ENCODE assay signal across 8 cellular contexts in the genomic region with DNA sequence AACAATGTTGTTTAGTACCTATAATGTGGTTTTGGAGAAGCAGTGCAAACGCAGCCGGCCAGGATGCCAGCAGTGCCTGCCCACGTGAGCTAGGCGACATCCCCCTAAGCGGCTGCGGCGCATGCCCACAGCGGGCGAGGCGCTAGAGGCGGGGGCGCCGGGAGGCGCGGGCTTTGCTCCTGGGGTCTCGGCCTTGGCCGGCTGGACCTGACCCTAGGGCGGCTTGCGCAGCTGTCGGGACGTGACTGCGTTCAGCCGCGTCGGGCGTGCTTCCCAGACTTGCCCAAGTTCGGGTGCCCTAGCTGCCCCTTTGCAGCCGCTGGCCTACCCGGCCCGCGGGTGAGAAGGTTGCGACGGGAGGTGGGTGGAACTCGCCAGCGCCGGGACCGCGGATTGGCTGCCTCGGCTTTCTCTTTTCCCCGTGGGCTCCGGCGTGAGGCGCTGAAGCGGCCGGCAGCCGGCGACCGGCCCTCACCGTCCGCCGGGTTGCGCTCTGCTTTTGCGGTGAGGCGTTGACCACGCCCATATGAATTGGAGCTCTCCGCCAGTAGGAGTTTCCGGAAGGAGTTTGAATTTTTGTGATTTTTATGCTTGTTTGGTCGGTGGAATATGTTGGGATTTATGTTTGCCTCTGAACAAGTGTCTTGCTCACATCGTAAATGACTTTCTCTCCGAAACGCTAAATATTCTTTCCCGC. TPM values are rescaled to one million over a fixed set of nuclear protein-coding genes. Genes with fewer than 3 reads are reported as not detected.
DNase-seq lines count a peak whose midpoint lies in the region; ATAC-seq, FAIRE-seq and TF ChIP-seq lines count a peak whose summit lies in the region.

A gene (plus strand): TSS at position 122 of the 697 bp plus-strand sequence. CDS start 599 bp downstream, outside the sequence.

- CTCF ChIA-PET in T-cell (lab: Charles Lee) = interaction anchor here (0.5 to 3.4 kb wide), 16 partner anchors 8 to 94 kb away, joined by 3 to 46 read pairs (median 4); a partner anchor contains a TSS

- peak within 1 kb of the TSS; percentile 87 to 90 for H3K27ac Mint-ChIP-seq in T-cell

- DNase-seq in GM12892 (ENCODE audit: insufficient read length) (peak; percentile 63), NCI-H1417 treated with DMSO at 0.1 percent for 48 hours (lab: John Stamatoyannopoulos, UW) (peak; percentile 65), T-cell (peak; percentile 71 to 88 (median 80)), adrenal gland (peak; percentile 90 to 94 (median 92)), heart right ventricle (peak; percentile 90 to 92), posterior vena cava (ENCODE audit: low spot score) (peak; percentile 97), upper lobe of right lung (peak; percentile 97)

- peak within 1 kb of the TSS; percentile 28 to 92 (median 85) for H3K27ac ChIP-seq in adrenal gland
- H3K27ac ChIP-seq in heart right ventricle = peak within 1 kb of the TSS; percentile 58 to 96 (median 92)
- H3K27ac ChIP-seq in upper lobe of right lung = peak within 1 kb of the TSS; percentile 85

- 0 to 1% (median 1%) methylated on average over 18 to 62 of the region's 62 CpGs for WGBS in adrenal gland, 4 donors
- WGBS in heart right ventricle, 2 donors = 0% methylated on average over 62 of the region's 62 CpGs

- no peaks in the 10 kb centered on the region for H3K27me3 Mint-ChIP-seq in T-cell

- ATAC-seq in HG02798 (IDR thresholded peaks at IDR 0.05; ENCODE audit: poor library complexity, unreplicated experiment) (peak; percentile 93), T-cell (replicated peaks in 1 of 4) (peak; percentile 92 to 93 (median 93)), heart right ventricle (peak; percentile 99 to 100 (median 99)), upper lobe of right lung (peak; percentile 99)

- POLR2A ChIA-PET in T-cell (lab: Charles Lee) = interaction anchor here (0.6 to 4.1 kb wide), 13 partner anchors 11 to 1946 kb away, joined by 3 to 57 read pairs (median 4); a partner anchor contains a TSS

- H3K4me3 ChIP-seq in adrenal gland (peak within 1 kb of the TSS; percentile 29 to 82 (median 62)), heart right ventricle (peak within 1 kb of the TSS; percentile 48 to 78 (median 68)), upper lobe of right lung (peak within 1 kb of the TSS; percentile 63)

- H3K9me3 ChIP-seq in adrenal gland (replicated peaks in 1 of 3) = no peaks in the 10 kb centered on the region
- H3K9me3 ChIP-seq in heart right ventricle = no peaks in the 10 kb centered on the region
- H3K9me3 ChIP-seq in upper lobe of right lung = no peaks in the 10 kb centered on the region

- peak; percentile 91 for FAIRE-seq in GM12892 (lab: Jason Lieb, UNC)

- H3K4me1 ChIP-seq in adrenal gland (replicated peaks in 1 of 2) = peaks cover 8 to 24% of the 10 kb centered on the region in 2 donors
- peaks cover 0 to 42% (median 29%) of the 10 kb centered on the region in 9 donors for H3K4me1 ChIP-seq in heart right ventricle
- H3K4me1 ChIP-seq in upper lobe of right lung = peaks cover 10% of the 10 kb centered on the region

- no peaks in the 10 kb centered on the region for H3K9me3 Mint-ChIP-seq in T-cell

- H3K36me3 Mint-ChIP-seq in T-cell = peaks cover 6% of the 10 kb centered on the region

- no peaks in the 10 kb centered on the region for H3K27me3 ChIP-seq in adrenal gland
- no peaks in the 10 kb centered on the region for H3K27me3 ChIP-seq in heart right ventricle
- H3K27me3 ChIP-seq in upper lobe of right lung = no peaks in the 10 kb centered on the region

- intact Hi-C loops in adrenal gland (cut with DNase I) (no loop called here), heart right ventricle (cut with DNase I) (loop anchor here in 6 of 10 donors (1.0 to 5.0 kb wide), 5 partner anchors 21 to 69 kb away; a partner anchor contains a TSS), posterior vena cava (cut with DNase I) (loop anchor here in 1 of 2 donors (2.0 kb wide), 1 partner anchor 69 kb away; a partner anchor contains a TSS), upper lobe of right lung (cut with DNase I) (no loop called here)

- peaks cover 24 to 48% (median 35%) of the 10 kb centered on the region in 3 donors for H3K4me1 Mint-ChIP-seq in T-cell

- peak within 1 kb of the TSS; percentile 85 to 96 (median 92) for H3K4me3 Mint-ChIP-seq in T-cell

- TF ChIP-seq POLR2A in GM12892 (IDR thresholded peaks at IDR 0.05; ENCODE audit: low read depth, low read length) (peak; percentile 75; the same call in 1 of the 2 replicates), adrenal gland (IDR thresholded peaks at IDR 0.05) (peak; percentile 61 to 71)

- TF ChIP-seq CTCF in adrenal gland (IDR thresholded peaks at IDR 0.05) (peak in 3 of 6 experiments; percentile 2 to 26 (median 8)), heart right ventricle (IDR thresholded peaks at IDR 0.05) (peak in 6 of 9 donors; percentile 14 to 63 (median 42)), upper lobe of right lung (IDR thresholded peaks at IDR 0.05) (no peak)

- no peaks in the 10 kb centered on the region for H3K36me3 ChIP-seq in adrenal gland (replicated peaks in 1 of 2)
- peaks cover 0 to 16% (median 0%) of the 10 kb centered on the region in 9 donors for H3K36me3 ChIP-seq in heart right ventricle
- H3K36me3 ChIP-seq in upper lobe of right lung = peaks cover 5% of the 10 kb centered on the region

RNA-seq across cellular contexts. Expression of the gene that starts here (rescaled TPM):
- polyA plus RNA-seq in GM12892 (2012; ENCODE audit: missing spikeins) = 17.4 TPM
- total RNA-seq in T-cell (10 to 100 TPM; 14.1 to 21.5 (median 17.7) TPM), adrenal gland (10 to 100 TPM; 12.2 to 21.1 (median 18.8) TPM), heart right ventricle (10 to 100 TPM; 17.4 to 32.2 (median 27.6) TPM), posterior vena cava (10 to 100 TPM; 12.9 to 14.1 TPM), upper lobe of right lung (39.7 TPM)
- polyA plus RNA-seq in adrenal gland (1 to 10 TPM; 2.8 to 7.9 (median 4.4) TPM), heart right ventricle (1 to 10 TPM; 6.4 to 9.8 TPM)

Comparison
In these comparisons a context has a peak if more than half of its experiments do, and no peak if none do; other contexts are left out.
1. Peak in every context shown above with its lines: DNase-seq, ATAC-seq, H3K4me3 ChIP-seq and H3K27ac ChIP-seq.
2. intact Hi-C loops: an anchor here in heart right ventricle (1.0 to 5.0 kb wide); none called in adrenal gland and upper lobe of right lung.